In genomic region chr17:29653995-29654714, GRCh38 we compare ENCODE assay signal across 28 cellular contexts.
"Had no signal": no experiment of that assay in that cellular context is flagged by ENCODE, and none has a peak within 500 bp of the region (broad histone marks: within the 10 kb centered on the region; RNA-seq: fewer than 3 reads in every experiment).

No MANE protein-coding gene starts in this region.

- H3K9me3 Mint-ChIP-seq: activated B cell treated with CpG ODN at 0.5 μM for 24 hours; activated naive CD4-positive, alpha-beta T cell treated with anti-CD3 and anti-CD28 coated beads for 36 hours; activated naive CD8-positive, alpha-beta T cell treated with anti-CD3 and anti-CD28 coated beads, Interleukin-2, amount 10 ng/mL, durations not matched to agents 7 days and 5 days; dendritic cell treated with granulocyte-macrophage colony-stimulating factor and Interleukin-4, amounts not matched to agents 40 ng/mL and 50 ng/mL, for 4 days; immature natural killer cell; memory B cell; nephron progenitor cell; stimulated activated naive B cell treated with anti-CD40 and anti-IgM and Interleukin-4, amounts not matched to agents 10 μg/mL and 1 μg/mL and 100 μg/mL, for 72 hours; type B pancreatic cell had no signal

- H3K4me1 Mint-ChIP-seq: memory B cell, nephron progenitor cell had no signal

- H3K27me3 ChIP-seq: body of pancreas, hepatocyte, left lung, sigmoid colon, testis had no signal

- H3K4me1 ChIP-seq: body of pancreas, left lung, sigmoid colon, testis had no signal

- H3K4me3 ChIP-seq: body of pancreas, hepatocyte, left lung, mucosa of descending colon, sigmoid colon, testis had no signal

- H2AFZ ChIP-seq: hepatocyte had no signal

- H3K27me3 Mint-ChIP-seq: activated B cell treated with CpG ODN at 0.5 μM for 24 hours; activated CD4-positive, alpha-beta T cell treated with anti-CD3 and anti-CD28 coated beads for 36 hours; activated naive CD8-positive, alpha-beta T cell treated with anti-CD3 and anti-CD28 coated beads, Interleukin-2, amount 10 ng/mL, durations not matched to agents 7 days and 5 days; dendritic cell treated with granulocyte-macrophage colony-stimulating factor and Interleukin-4, amounts not matched to agents 40 ng/mL and 50 ng/mL, for 4 days; memory B cell; stimulated activated naive B cell treated with anti-CD40 and anti-IgM and Interleukin-4, amounts not matched to agents 10 μg/mL and 1 μg/mL and 100 μg/mL, for 72 hours; type B pancreatic cell had no signal

- H3K27ac ChIP-seq: body of pancreas, hepatocyte, left lung, sigmoid colon had no signal

- H3K27ac Mint-ChIP-seq: activated B cell treated with CpG ODN at 0.5 μM for 24 hours; activated CD4-positive, alpha-beta T cell treated with anti-CD3 and anti-CD28 coated beads for 36 hours; activated naive CD4-positive, alpha-beta T cell treated with anti-CD3 and anti-CD28 coated beads for 36 hours; activated naive CD8-positive, alpha-beta T cell treated with anti-CD3 and anti-CD28 coated beads, Interleukin-2, amount 10 ng/mL, durations not matched to agents 7 days and 5 days; dendritic cell treated with granulocyte-macrophage colony-stimulating factor and Interleukin-4, amounts not matched to agents 40 ng/mL and 50 ng/mL, for 4 days; memory B cell; nephron progenitor cell; stimulated activated naive B cell treated with anti-CD40 and anti-IgM and Interleukin-4, amounts not matched to agents 10 μg/mL and 1 μg/mL and 100 μg/mL, for 72 hours; type B pancreatic cell had no signal

- H3K4me2 ChIP-seq: hepatocyte had no signal

- H3K79me2 ChIP-seq: hepatocyte had no signal

- ATAC-seq: activated CD4-positive, alpha-beta T cell treated with anti-CD3 and anti-CD28 coated beads for 36 hours; body of pancreas; left lung; mucosa of descending colon; SK-N-SH treated with all-trans-retinoic acid at 6 μM for 48 hours; stimulated activated naive B cell treated with anti-CD40 and anti-IgM and Interleukin-4, amounts not matched to agents 10 μg/mL and 1 μg/mL and 100 μg/mL, for 72 hours had no signal

- H3K4me3 Mint-ChIP-seq: activated B cell treated with CpG ODN at 0.5 μM for 24 hours; activated CD4-positive, alpha-beta T cell treated with anti-CD3 and anti-CD28 coated beads for 36 hours; activated naive CD4-positive, alpha-beta T cell treated with anti-CD3 and anti-CD28 coated beads for 36 hours; activated naive CD8-positive, alpha-beta T cell treated with anti-CD3 and anti-CD28 coated beads, Interleukin-2, amount 10 ng/mL, durations not matched to agents 7 days and 5 days; dendritic cell treated with granulocyte-macrophage colony-stimulating factor and Interleukin-4, amounts not matched to agents 40 ng/mL and 50 ng/mL, for 4 days; immature natural killer cell; memory B cell; nephron progenitor cell; stimulated activated naive B cell treated with anti-CD40 and anti-IgM and Interleukin-4, amounts not matched to agents 10 μg/mL and 1 μg/mL and 100 μg/mL, for 72 hours; type B pancreatic cell had no signal

- H3K9me3 ChIP-seq: body of pancreas, left lung, mucosa of descending colon, sigmoid colon, testis had no signal

- DNase-seq: activated B cell treated with CpG ODN at 0.5 μM for 24 hours; activated CD4-positive, alpha-beta T cell treated with anti-CD3 and anti-CD28 coated beads for 36 hours; activated CD4-positive, alpha-beta T cell treated with anti-CD3 and anti-CD28 coated beads, Interleukin-2, amount 50 U/mL, for 48 hours; activated effector memory CD4-positive, alpha-beta T cell treated with Interleukin-2 at 50 U/mL for 16 hours; activated naive CD4-positive, alpha-beta T cell treated with anti-CD3 and anti-CD28 coated beads for 36 hours; activated naive CD8-positive, alpha-beta T cell treated with anti-CD3 and anti-CD28 coated beads, Interleukin-2, amount 10 ng/mL, durations not matched to agents 7 days and 5 days; activated T-cell treated with anti-CD3 and anti-CD28 coated beads, Interleukin-2, amount 50 U/mL, for 48 hours; body of pancreas; caudate nucleus; effector CD4-positive, alpha-beta T cell; foreskin melanocyte; glutamatergic neuron; immature natural killer cell; left lung; mucosa of descending colon; nephron progenitor cell; nucleus accumbens; sigmoid colon; stimulated activated CD4-positive, alpha-beta T cell treated with anti-CD3 and anti-CD28 coated beads, Interleukin-2, amount 100 ng/mL, for 48 hours; stimulated activated CD8-positive, alpha-beta memory T cell treated with anti-CD3 and anti-CD28 coated beads, Interleukin-4, amount 100 ng/mL, for 48 hours; stimulated activated naive B cell treated with anti-CD40 and anti-IgM and Interleukin-4, amounts not matched to agents 10 μg/mL and 1 μg/mL and 100 μg/mL, for 72 hours; testis had no signal

- FAIRE-seq: endometrium had no signal
